In genomic region chr2:97751752-97752151, GRCh38 we compare ENCODE assay signal across 14 cellular contexts. TPM values are rescaled to one million over a fixed set of nuclear protein-coding genes. Genes with fewer than 3 reads are reported as not detected.
DNase-seq lines count a peak whose midpoint lies in the region; ATAC-seq and TF ChIP-seq lines count a peak whose summit lies in the region.
"Had no signal": no experiment of that assay in that cellular context is flagged by ENCODE, and none has a peak within 500 bp of the region (broad histone marks: within the 10 kb centered on the region; RNA-seq: fewer than 3 reads in every experiment).

No MANE protein-coding gene starts in this region.

- no peak overlapping the region for H3K4me3 Mint-ChIP-seq in HFFc6

- H3K9me3 ChIP-seq in PC-9 (ENCODE audit: insufficient read depth, low read depth): no peaks in the 10 kb centered on the region
- no peaks in the 10 kb centered on the region for H3K9me3 ChIP-seq in heart right ventricle
- H3K9me3 ChIP-seq: SJSA1, stomach had no signal

- H3K36me3 ChIP-seq in PC-9 (ENCODE audit: low read depth) (no peaks in the 10 kb centered on the region), heart right ventricle (peaks cover 0 to 55% (median 8%) of the 10 kb centered on the region in 9 donors)

- H3K27me3 Mint-ChIP-seq in HFFc6 (ENCODE audit: insufficient read depth): peaks cover 4% of the 10 kb centered on the region; the same call in 1 of the 2 replicates

- DNase-seq in Right ventricle myocardium inferior (ENCODE audit: missing footprints): no peak
- DNase-seq in cardiac septum (ENCODE audit: low spot score): no peak
- DNase-seq in PC-9: peak in 1 of 2 experiments; percentile 30
- DNase-seq in heart right ventricle: no peak
- DNase-seq in HuH-7.5 (ENCODE audit: low spot score): no peak
- no peak for DNase-seq in HFFc6
- DNase-seq in activated CD4-positive, alpha-beta T cell treated with anti-CD3 and anti-CD28 coated beads, Interleukin-2, amount 50 U/mL, for 4 hours: no peak
- DNase-seq: activated CD8-positive, alpha-beta memory T cell treated with anti-CD3 and anti-CD28 coated beads for 24 hours; AML-193; amniotic stem cell; stomach had no signal

- no TSS peak for BruUV-seq in PC-9 (replicated peaks; lab: Mats Ljungman, UMichigan)

- H3K27ac ChIP-seq in PC-9 (peak overlapping the region; percentile 55; the same call in 1 of the 2 replicates), heart right ventricle (peak overlapping the region in 2 of 10 donors; percentile 30 to 39)
- H3K27ac ChIP-seq: SJSA1 had no signal

- H3K79me2 ChIP-seq in PC-9 (ENCODE audit: low read depth): no peaks in the 10 kb centered on the region

- no peak overlapping the region for H3K27ac Mint-ChIP-seq in HFFc6

- peaks cover 24% of the 10 kb centered on the region for H3K4me1 Mint-ChIP-seq in HFFc6 (ENCODE audit: low read depth)

- H3K4me1 ChIP-seq in PC-9 (replicated peaks; ENCODE audit: insufficient read depth) (peaks cover 25% of the 10 kb centered on the region), heart right ventricle (peaks cover 0 to 62% (median 20%) of the 10 kb centered on the region in 9 donors)
- H3K4me1 ChIP-seq: SJSA1 had no signal

- ATAC-seq in Right ventricle myocardium inferior (peak; percentile 82), heart right ventricle (peak in 7 of 8 donors; percentile 16 to 79 (median 69)), HG02970 (IDR thresholded peaks at IDR 0.05; ENCODE audit: low FRiP score, unreplicated experiment) (no peak)
- ATAC-seq: GM12878 had no signal

- H3K9me3 Mint-ChIP-seq in HFFc6: no peaks in the 10 kb centered on the region

- H3K9me2 ChIP-seq in PC-9 (ENCODE audit: insufficient read depth): no peaks in the 10 kb centered on the region

- H3K27me3 ChIP-seq in PC-9 (ENCODE audit: insufficient read depth, low read depth) (no peaks in the 10 kb centered on the region), heart right ventricle (no peaks in the 10 kb centered on the region)
- H3K27me3 ChIP-seq: SJSA1, stomach had no signal

- WGBS in heart right ventricle, 2 donors: 19 to 34% methylated on average over 3 of the region's 3 CpGs

- no peak overlapping the region for H3K4me3 ChIP-seq in PC-9
- H3K4me3 ChIP-seq in heart right ventricle: no peak overlapping the region
- H3K4me3 ChIP-seq: GM12878, SJSA1, stomach had no signal

- intact Hi-C loops in Right ventricle myocardium inferior (cut with DNase I): no loop called here
- intact Hi-C loops in cardiac septum (cut with DNase I): no loop called here
- intact Hi-C loops in PC-9 (cut with micrococcal nuclease; ENCODE audit: unreplicated experiment): loop anchor here (5.0 kb wide), 1 partner anchor 39 kb away; the partner anchor contains the start of gene ZAP70
- intact Hi-C loops in heart right ventricle (cut with DNase I): loop anchor here in 1 of 10 donors (5.0 kb wide), 1 partner anchor 39 kb away; the partner anchor contains the start of gene ZAP70

- no peak overlapping the region for H3K4me2 ChIP-seq in PC-9

- TF ChIP-seq CTCF in PC-9 (conservative IDR thresholded peaks at IDR 0.05): no peak
- no peak for TF ChIP-seq CTCF in heart right ventricle (IDR thresholded peaks at IDR 0.05)
- no peak for TF ChIP-seq CTCF in HFFc6 (IDR thresholded peaks at IDR 0.05)

- H3K36me3 Mint-ChIP-seq in HFFc6 (ENCODE audit: low read depth): peaks cover 3% of the 10 kb centered on the region

- no peak overlapping the region for H2AFZ ChIP-seq in PC-9

- POLR2A ChIA-PET in PC-9 (lab: Charles Lee; ENCODE audit: unreplicated experiment): no interaction called here

- H3F3A ChIP-seq in PC-9 (ENCODE audit: insufficient read depth, low read depth): peaks cover 7% of the 10 kb centered on the region; the same call in 1 of the 2 replicates

- CTCF ChIA-PET in PC-9 (lab: Charles Lee): interaction anchor here (0.6 kb wide), 1 partner anchor 23 kb away, joined by 3 read pairs; no protein-coding TSS in a partner anchor

- no peaks in the 10 kb centered on the region for H4K20me1 ChIP-seq in PC-9 (ENCODE audit: insufficient read depth)

RNA-seq across cellular contexts. Expression of gene ZAP70, which starts 38.4 kb away (rescaled TPM):
- total RNA-seq in Right ventricle myocardium inferior (1.6 TPM), cardiac septum (1.2 TPM), PC-9 (2021) (not detected in 2 replicates), heart right ventricle (1 to 10 TPM in 3 of 10 donors, under 1 TPM in 7; 0.42 to 8.7 (median 0.67) TPM)
- polyA plus RNA-seq in heart right ventricle: 1 to 10 TPM in 1 of 2 donors, under 1 TPM in 1; 0.61 to 1.3 TPM
- total RNA-seq in HFFc6 (2021; fragmentation: NEBNext Ultra II Directional; extraction: Animal tissue kit (Norgen Biotek cat#: 25700)): not detected
- total RNA-seq: SJSA1 had no signal
